Comparison of ENCODE assay signal across 25 cellular contexts in the genomic region with DNA sequence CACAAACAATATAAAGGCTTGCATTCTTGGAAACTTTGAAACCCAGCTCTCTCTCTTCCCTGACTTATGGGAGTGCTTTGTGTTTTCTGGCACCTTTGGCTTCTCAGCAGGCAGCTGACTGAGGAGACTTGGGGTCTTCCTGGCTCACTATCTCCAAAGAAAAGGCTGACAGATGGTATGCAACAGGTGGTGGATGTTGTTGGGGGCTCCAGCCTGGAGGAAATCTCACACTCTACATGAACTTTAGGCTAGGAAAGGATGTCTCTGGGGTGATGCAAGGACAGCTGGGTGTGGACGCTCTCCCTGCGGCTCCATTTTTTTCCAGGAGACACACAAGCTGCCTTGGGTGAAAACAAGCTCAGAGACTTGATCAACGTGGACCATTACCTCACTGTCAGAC.
"Had no signal": no experiment of that assay in that cellular context is flagged by ENCODE, and none has a peak within 500 bp of the region (broad histone marks: within the 10 kb centered on the region; RNA-seq: fewer than 3 reads in every experiment).

No MANE protein-coding gene starts in this region.

- H3K4me1 ChIP-seq: breast epithelium, colonic mucosa had no signal

- DNase-seq: activated B cell treated with CpG ODN at 0.5 μM for 24 hours; activated CD4-positive, alpha-beta T cell treated with anti-CD3 and anti-CD28 coated beads for 48 hours; activated CD4-positive, alpha-beta T cell treated with anti-CD3 and anti-CD28 coated beads, Interleukin-2, amount 50 U/mL, for 1 hour; activated CD4-positive, alpha-beta T cell treated with anti-CD3 and anti-CD28 coated beads, Interleukin-2, amount 50 U/mL, for 48 hours; activated CD8-positive, alpha-beta memory T cell treated with anti-CD3 and anti-CD28 coated beads for 24 hours; activated CD8-positive, alpha-beta T cell treated with anti-CD3 and anti-CD28 coated beads for 36 hours; activated effector memory CD4-positive, alpha-beta T cell treated with Interleukin-2 at 50 U/mL for 16 hours; activated gamma-delta T cell treated with Interleukin-2 at 50 U/mL for 16 hours; activated naive CD4-positive, alpha-beta T cell treated with anti-CD3 and anti-CD28 coated beads, Interleukin-2, amount 50 U/mL, for 16 hours; activated naive CD4-positive, alpha-beta T cell treated with Interleukin-2 at 50 U/mL for 16 hours; activated T-cell treated with anti-CD3 and anti-CD28 coated beads, Interleukin-2, amount 50 U/mL, for 4 hours; amygdala; aorta; central memory CD4-positive, alpha-beta T cell; cerebellar nuclear complex; colonic mucosa; effector CD8-positive, alpha-beta T cell; esophagus squamous epithelium; head of caudate nucleus; hippocampal formation; T1000; WERI-Rb-1 had no signal

- H3K36me3 ChIP-seq: breast epithelium, cardiac muscle cell, colonic mucosa, esophagus squamous epithelium, WERI-Rb-1 had no signal

- H3K4me3 ChIP-seq: breast epithelium, cardiac muscle cell, colonic mucosa, esophagus squamous epithelium had no signal

- H3K27ac ChIP-seq: breast epithelium, cardiac muscle cell, colonic mucosa, epithelial cell of prostate, esophagus squamous epithelium, WERI-Rb-1 had no signal

- H3K27me3 ChIP-seq: colonic mucosa had no signal

- H3K9me3 ChIP-seq: colonic mucosa, esophagus squamous epithelium had no signal
